In the genomic region with DNA sequence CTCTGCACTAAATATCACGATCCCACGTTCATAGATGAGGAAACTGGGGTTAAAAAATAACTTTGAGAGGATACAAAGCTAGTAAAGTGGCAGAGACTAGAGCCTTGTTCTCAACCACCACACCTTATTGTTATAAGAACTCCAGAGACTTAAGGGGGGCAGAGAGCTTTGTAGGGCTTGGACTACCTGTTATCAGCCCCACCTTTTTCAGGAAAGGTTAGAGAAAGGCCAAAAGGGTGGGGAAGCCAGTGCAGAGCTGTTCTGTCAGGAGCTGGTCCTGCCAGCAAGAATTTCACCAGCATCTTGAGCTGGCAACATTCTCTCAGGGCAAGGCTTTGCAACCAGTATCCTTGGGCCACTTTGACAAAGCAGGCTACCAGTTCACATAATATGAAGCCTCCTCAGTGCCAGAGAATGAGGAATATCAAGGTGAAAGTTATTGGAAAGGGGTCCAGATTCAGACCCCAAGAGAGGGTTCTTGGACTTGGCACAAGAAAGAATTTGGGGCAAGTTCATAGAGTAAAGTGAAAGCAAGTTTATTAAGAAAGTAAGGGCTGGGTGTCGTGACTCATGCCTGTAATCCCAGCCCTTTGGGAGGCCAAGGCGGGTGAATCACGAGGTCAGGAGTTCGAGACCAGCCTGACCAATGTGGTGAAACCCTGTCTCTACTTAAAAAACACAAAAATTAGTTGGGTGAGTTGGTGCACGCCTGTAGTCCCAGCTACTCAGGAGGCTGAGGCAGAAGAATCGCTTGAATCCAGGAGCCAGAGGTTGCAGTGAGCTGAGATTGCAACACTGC, we compare ENCODE assay signal across 17 cellular contexts.
DNase-seq lines count a peak whose midpoint lies in the region; ATAC-seq, FAIRE-seq and TF ChIP-seq lines count a peak whose summit lies in the region.
"Had no signal": no experiment of that assay in that cellular context is flagged by ENCODE, and none has a peak within 500 bp of the region (broad histone marks: within the 10 kb centered on the region; RNA-seq: fewer than 3 reads in every experiment).

No MANE protein-coding gene starts in this region.

- no peaks in the 10 kb centered on the region for H3K36me3 ChIP-seq in GM12878 (ENCODE audit: control insufficient read depth in 2 of 2, insufficient read depth in 2 of 2, low read length in 1 of 2)
- H3K36me3 ChIP-seq in mesenchymal stem cell (ENCODE audit: control insufficient read depth in 1 of 2, insufficient read depth in 2 of 2, low read depth in 1 of 2, low read length in 2 of 2): no peaks in the 10 kb centered on the region
- no peaks in the 10 kb centered on the region for H3K36me3 ChIP-seq in upper lobe of left lung
- H3K36me3 ChIP-seq: cardiac muscle cell had no signal

- peaks cover 6% of the 10 kb centered on the region for H3K4me1 Mint-ChIP-seq in activated CD8-positive, alpha-beta T cell treated with anti-CD3 and anti-CD28 coated beads for 36 hours (ENCODE audit: low read depth)
- peaks cover 7% of the 10 kb centered on the region for H3K4me1 Mint-ChIP-seq in activated CD8-positive, alpha-beta T cell treated with anti-CD3 and anti-CD28 coated beads, Interleukin-2, amount 10 ng/mL, durations not matched to agents 7 days and 5 days (ENCODE audit: low read depth)
- H3K4me1 Mint-ChIP-seq in T-cell: peaks cover 1 to 2% (median 2%) of the 10 kb centered on the region in 3 donors

- H3K18ac ChIP-seq in mesenchymal stem cell (ENCODE audit: low read depth in 1 of 2, low read length in 2 of 2): no peak overlapping the region

- H3K9ac ChIP-seq in GM12878 (ENCODE audit: control insufficient read depth, insufficient read depth, low read length): no peak overlapping the region
- H3K9ac ChIP-seq in mesenchymal stem cell (ENCODE audit: low read length): no peak overlapping the region

- H3K27ac ChIP-seq in GM12878 (ENCODE audit: control insufficient read depth, insufficient read depth): no peak overlapping the region
- H3K27ac ChIP-seq in mesenchymal stem cell (ENCODE audit: low read length, poor library complexity, severe bottlenecking): no peak overlapping the region
- peak overlapping the region in 2 of 4 donors; percentile 46 to 60 for H3K27ac ChIP-seq in upper lobe of left lung
- H3K27ac ChIP-seq: cardiac muscle cell, testis had no signal

- H3K23ac ChIP-seq in mesenchymal stem cell (ENCODE audit: low read length in 2 of 2): no peak overlapping the region

- no peak overlapping the region for H2BK12ac ChIP-seq in mesenchymal stem cell (ENCODE audit: low read length in 2 of 2)

- DNase-seq in activated CD8-positive, alpha-beta T cell treated with anti-CD3 and anti-CD28 coated beads for 36 hours: peak; percentile 32
- no peak for DNase-seq in activated CD8-positive, alpha-beta T cell treated with anti-CD3 and anti-CD28 coated beads, Interleukin-2, amount 10 ng/mL, durations not matched to agents 7 days and 5 days
- DNase-seq in GM12878 (ENCODE audit: low read depth, low spot score) (no peak), mesenchymal stem cell (no peak), upper lobe of left lung (peak in 1 of 2 donors; percentile 85), SK-N-DZ (ENCODE audit: low spot score) (no peak), T-cell (no peak)
- DNase-seq: activated CD8-positive, alpha-beta memory T cell treated with anti-CD3 and anti-CD28 coated beads, Interleukin-2, amount 50 U/mL, for 48 hours; activated naive CD8-positive, alpha-beta T cell treated with anti-CD3 and anti-CD28 coated beads for 36 hours; effector memory CD4-positive, alpha-beta T cell; foreskin melanocyte; H9; NCI-H2081 treated with DMSO at 0.1 percent for 48 hours; NCI-H526; testis had no signal

- no peaks in the 10 kb centered on the region for H3K4me1 ChIP-seq in GM12878 (ENCODE audit: control insufficient read depth, insufficient read depth, low read length)
- no peaks in the 10 kb centered on the region for H3K4me1 ChIP-seq in mesenchymal stem cell (ENCODE audit: control insufficient read depth, insufficient read depth, low read depth, low read length)
- H3K4me1 ChIP-seq in upper lobe of left lung: peaks cover 2 to 12% (median 5%) of the 10 kb centered on the region in 4 donors
- H3K4me1 ChIP-seq: testis had no signal

- H3K9me3 ChIP-seq in GM12878 (replicated peaks; ENCODE audit: control insufficient read depth, insufficient read depth, low read length): no peaks in the 10 kb centered on the region
- H3K9me3 ChIP-seq in mesenchymal stem cell (ENCODE audit: control insufficient read depth, low read length): no peaks in the 10 kb centered on the region
- H3K9me3 ChIP-seq in upper lobe of left lung: no peaks in the 10 kb centered on the region
- H3K9me3 ChIP-seq: testis had no signal

- no peak overlapping the region for H4K8ac ChIP-seq in mesenchymal stem cell (ENCODE audit: low read length)

- no peak overlapping the region for H2AK5ac ChIP-seq in mesenchymal stem cell (ENCODE audit: low read length, severe bottlenecking)

- SMC1A ChIA-PET in GM12878 (lab: Charles Lee; ENCODE audit: uncharacterized antibody, unreplicated experiment): interaction anchor here (0.6 to 2.3 kb wide), 6 partner anchors 10 to 162 kb away, joined by 3 to 13 read pairs (median 4); no protein-coding TSS in a partner anchor

- CTCF ChIA-PET in activated CD8-positive, alpha-beta T cell treated with anti-CD3 and anti-CD28 coated beads for 36 hours (lab: Charles Lee): interaction anchor here (1.3 kb wide), 1 partner anchor 34 kb away, joined by 5 read pairs; no protein-coding TSS in a partner anchor
- CTCF ChIA-PET in activated CD8-positive, alpha-beta T cell treated with anti-CD3 and anti-CD28 coated beads, Interleukin-2, amount 10 ng/mL, durations not matched to agents 7 days and 5 days (lab: Charles Lee): interaction anchor here (3.3 kb wide), 1 partner anchor 24 kb away, joined by 19 read pairs; no protein-coding TSS in a partner anchor
- CTCF ChIA-PET in GM12878 (lab: Yijun Ruan, JAX) (interaction anchor here (0.7 to 3.1 kb wide), 4 partner anchors 13 to 105 kb away, joined by 3 to 14 read pairs (median 4); no protein-coding TSS in a partner anchor), T-cell (lab: Charles Lee) (interaction anchor here in 1 of 2 donors (0.6 kb wide), 1 partner anchor 15 kb away, joined by 3 read pairs; no protein-coding TSS in a partner anchor)

- TF ChIP-seq POLR2A in GM12878 (IDR thresholded peaks at IDR 0.05; ENCODE audit: low read depth, low read length): no peak
- TF ChIP-seq POLR2A in upper lobe of left lung (IDR thresholded peaks at IDR 0.05): no peak

- no peak overlapping the region for H2BK120ac ChIP-seq in mesenchymal stem cell (ENCODE audit: low read depth, low read length)

- H3K27me3 Mint-ChIP-seq in activated CD8-positive, alpha-beta T cell treated with anti-CD3 and anti-CD28 coated beads for 36 hours: no peaks in the 10 kb centered on the region
- H3K27me3 Mint-ChIP-seq in activated CD8-positive, alpha-beta T cell treated with anti-CD3 and anti-CD28 coated beads, Interleukin-2, amount 10 ng/mL, durations not matched to agents 7 days and 5 days (ENCODE audit: low read depth): no peaks in the 10 kb centered on the region
- no peaks in the 10 kb centered on the region for H3K27me3 Mint-ChIP-seq in T-cell
- H3K27me3 Mint-ChIP-seq: activated naive CD8-positive, alpha-beta T cell treated with anti-CD3 and anti-CD28 coated beads for 36 hours had no signal

- no peak overlapping the region for H2BK15ac ChIP-seq in mesenchymal stem cell (ENCODE audit: low read depth, poor library complexity, severe bottlenecking)

- no peak overlapping the region for H2AFZ ChIP-seq in GM12878 (ENCODE audit: control insufficient read depth, low read depth, low read length)
- no peak overlapping the region for H2AFZ ChIP-seq in mesenchymal stem cell (ENCODE audit: low read depth, low read length)

- H3K4me3 Mint-ChIP-seq in activated CD8-positive, alpha-beta T cell treated with anti-CD3 and anti-CD28 coated beads for 36 hours: no peak overlapping the region
- H3K4me3 Mint-ChIP-seq in activated CD8-positive, alpha-beta T cell treated with anti-CD3 and anti-CD28 coated beads, Interleukin-2, amount 10 ng/mL, durations not matched to agents 7 days and 5 days: no peak overlapping the region
- H3K4me3 Mint-ChIP-seq in T-cell: no peak overlapping the region
- H3K4me3 Mint-ChIP-seq: activated naive CD8-positive, alpha-beta T cell treated with anti-CD3 and anti-CD28 coated beads for 36 hours; H9 had no signal

- H4K91ac ChIP-seq in mesenchymal stem cell (ENCODE audit: low read length): peak overlapping the region; percentile 15

- no peak for TF ChIP-seq EP300 in GM12878 (IDR thresholded peaks at IDR 0.05; ENCODE audit: borderline replicate concordance in 1 of 2, control insufficient read depth in 1 of 2, low read depth in 2 of 2, low read length in 2 of 2)
- TF ChIP-seq EP300 in upper lobe of left lung (IDR thresholded peaks at IDR 0.05): peak in 1 of 4 donors; percentile 34

- RAD21 ChIA-PET in GM12878 (lab: Charles Lee; ENCODE audit: unreplicated experiment): no interaction called here

- intact Hi-C loops in activated CD8-positive, alpha-beta T cell treated with anti-CD3 and anti-CD28 coated beads for 36 hours (cut with micrococcal nuclease): no loop called here
- intact Hi-C loops in GM12878 (cut with micrococcal nuclease; ENCODE audit: unreplicated experiment): no loop called here

- H3K14ac ChIP-seq in mesenchymal stem cell (ENCODE audit: low read length in 2 of 2): no peak overlapping the region

- TF ChIP-seq CTCF in activated CD8-positive, alpha-beta T cell treated with anti-CD3 and anti-CD28 coated beads for 36 hours (IDR thresholded peaks at IDR 0.05): no peak
- TF ChIP-seq CTCF in GM12878 (IDR thresholded peaks at IDR 0.05 in 2 of 3, conservative IDR thresholded peaks at IDR 0.05 in 1 of 3; ENCODE audit: control insufficient read depth in 2 of 3, extremely low read depth in 1 of 3, insufficient read depth in 1 of 3, low read depth in 3 of 3, low read length in 3 of 3) (no peak), upper lobe of left lung (IDR thresholded peaks at IDR 0.05) (no peak)

- no TSS peak for BruUV-seq in GM12878 (replicated peaks; lab: Mats Ljungman, UMichigan)

- WGBS in GM12878 (ENCODE audit: insufficient coverage, insufficient replicate concordance, low lambda C conversion rate, missing lambda C conversion rate): 36% methylated on average over 8 of the region's 8 CpGs
- WGBS in mesenchymal stem cell: 88% methylated on average over 6 of the region's 8 CpGs
- WGBS in upper lobe of left lung, 2 donors: 70 to 79% methylated on average over 8 of the region's 8 CpGs

- H3K79me2 ChIP-seq in GM12878 (ENCODE audit: control insufficient read depth, insufficient read depth, low read length): no peaks in the 10 kb centered on the region

- H3K4ac ChIP-seq in mesenchymal stem cell (ENCODE audit: low read depth in 1 of 2, low read length in 2 of 2): no peak overlapping the region

- H3K9me3 Mint-ChIP-seq in activated CD8-positive, alpha-beta T cell treated with anti-CD3 and anti-CD28 coated beads for 36 hours: no peaks in the 10 kb centered on the region
- H3K9me3 Mint-ChIP-seq in activated CD8-positive, alpha-beta T cell treated with anti-CD3 and anti-CD28 coated beads, Interleukin-2, amount 10 ng/mL, durations not matched to agents 7 days and 5 days (ENCODE audit: insufficient read depth): no peaks in the 10 kb centered on the region
- H3K9me3 Mint-ChIP-seq in T-cell: no peaks in the 10 kb centered on the region
- H3K9me3 Mint-ChIP-seq: activated naive CD8-positive, alpha-beta T cell treated with anti-CD3 and anti-CD28 coated beads for 36 hours; H9 had no signal

- no peak for ATAC-seq in activated CD8-positive, alpha-beta T cell treated with anti-CD3 and anti-CD28 coated beads for 36 hours
- no peak for ATAC-seq in activated CD8-positive, alpha-beta T cell treated with anti-CD3 and anti-CD28 coated beads, Interleukin-2, amount 10 ng/mL, durations not matched to agents 7 days and 5 days
- ATAC-seq in GM12878 (peak; percentile 37), upper lobe of left lung (ENCODE audit: low FRiP score in 2 of 2) (peak; percentile 56 to 89), GM21576 (IDR thresholded peaks at IDR 0.05; ENCODE audit: unreplicated experiment) (no peak), T-cell (replicated peaks in 1 of 4) (no peak)

- H3K27me3 ChIP-seq in GM12878 (replicated peaks in 1 of 2; ENCODE audit: control insufficient read depth in 2 of 2, insufficient read depth in 2 of 2, low read length in 1 of 2) (no peaks in the 10 kb centered on the region), mesenchymal stem cell (ENCODE audit: control insufficient read depth in 1 of 2, insufficient read depth in 1 of 2, low read length in 2 of 2) (no peaks in the 10 kb centered on the region), upper lobe of left lung (no peaks in the 10 kb centered on the region)
- H3K27me3 ChIP-seq: cardiac muscle cell, testis had no signal

- H3K79me1 ChIP-seq in mesenchymal stem cell (replicated peaks; ENCODE audit: low read length, poor library complexity, severe bottlenecking): no peaks in the 10 kb centered on the region

- in situ Hi-C loops in GM12878 (cut with MboI): no loop called here

- FAIRE-seq in GM12878 (lab: Jason Lieb, UNC): no peak

- POLR2A ChIA-PET in activated CD8-positive, alpha-beta T cell treated with anti-CD3 and anti-CD28 coated beads for 36 hours (lab: Charles Lee): no interaction called here
- POLR2A ChIA-PET in activated CD8-positive, alpha-beta T cell treated with anti-CD3 and anti-CD28 coated beads, Interleukin-2, amount 10 ng/mL, durations not matched to agents 7 days and 5 days (lab: Charles Lee): no interaction called here
- POLR2A ChIA-PET in GM12878 (lab: Charles Lee) (no interaction called here), T-cell (lab: Charles Lee) (interaction anchor here in 1 of 2 donors (0.5 kb wide), 1 partner anchor 110 kb away, joined by 5 read pairs; no protein-coding TSS in a partner anchor)

- no peak overlapping the region for H3K4me3 ChIP-seq in GM12878
- H3K4me3 ChIP-seq in mesenchymal stem cell (ENCODE audit: insufficient read depth in 1 of 2, low read depth in 1 of 2, low read length in 2 of 2): no peak overlapping the region
- H3K4me3 ChIP-seq in upper lobe of left lung: no peak overlapping the region
- H3K4me3 ChIP-seq: cardiac muscle cell, testis had no signal

- no peaks in the 10 kb centered on the region for H3K36me3 Mint-ChIP-seq in activated CD8-positive, alpha-beta T cell treated with anti-CD3 and anti-CD28 coated beads for 36 hours (ENCODE audit: low read depth)
- no peaks in the 10 kb centered on the region for H3K36me3 Mint-ChIP-seq in activated CD8-positive, alpha-beta T cell treated with anti-CD3 and anti-CD28 coated beads, Interleukin-2, amount 10 ng/mL, durations not matched to agents 7 days and 5 days (ENCODE audit: low read depth)
- H3K36me3 Mint-ChIP-seq in T-cell: no peaks in the 10 kb centered on the region
- H3K36me3 Mint-ChIP-seq: activated naive CD8-positive, alpha-beta T cell treated with anti-CD3 and anti-CD28 coated beads for 36 hours had no signal

- no peaks in the 10 kb centered on the region for H4K20me1 ChIP-seq in GM12878 (ENCODE audit: control insufficient read depth, insufficient read depth)

- no peak overlapping the region for H2BK5ac ChIP-seq in mesenchymal stem cell (ENCODE audit: low read depth, low read length, poor library complexity, severe bottlenecking)

- no peak overlapping the region for H3K27ac Mint-ChIP-seq in activated CD8-positive, alpha-beta T cell treated with anti-CD3 and anti-CD28 coated beads for 36 hours
- no peak overlapping the region for H3K27ac Mint-ChIP-seq in activated CD8-positive, alpha-beta T cell treated with anti-CD3 and anti-CD28 coated beads, Interleukin-2, amount 10 ng/mL, durations not matched to agents 7 days and 5 days
- H3K27ac Mint-ChIP-seq in T-cell: no peak overlapping the region
- H3K27ac Mint-ChIP-seq: activated naive CD8-positive, alpha-beta T cell treated with anti-CD3 and anti-CD28 coated beads for 36 hours had no signal

- TF ChIP-seq RAD21 in GM12878 (IDR thresholded peaks at IDR 0.05; ENCODE audit: insufficient read depth, low read depth, low read length): no peak

- H3K4me2 ChIP-seq in GM12878 (ENCODE audit: control insufficient read depth, insufficient read depth): no peak overlapping the region
- no peak overlapping the region for H3K4me2 ChIP-seq in mesenchymal stem cell (ENCODE audit: low read length, poor library complexity, severe bottlenecking)

Comparison
In these comparisons a context has a peak if more than half of its experiments do, and no peak if none do; other contexts are left out.
1. ATAC-seq: peak in GM12878 (single experiment) and upper lobe of left lung (2 of 2); none in activated CD8-positive, alpha-beta T cell treated with anti-CD3 and anti-CD28 coated beads for 36 hours (single experiment), activated CD8-positive, alpha-beta T cell treated with anti-CD3 and anti-CD28 coated beads, Interleukin-2, amount 10 ng/mL, durations not matched to agents 7 days and 5 days (single experiment), GM21576 (single experiment) and T-cell (0 of 4).